In genomic region chr5:9431496-9432258, GRCh38 we compare ENCODE assay signal across 16 cellular contexts.
DNase-seq lines count a peak whose midpoint lies in the region; ATAC-seq, FAIRE-seq and TF ChIP-seq lines count a peak whose summit lies in the region.
"Had no signal": no experiment of that assay in that cellular context is flagged by ENCODE, and none has a peak within 500 bp of the region (broad histone marks: within the 10 kb centered on the region; RNA-seq: fewer than 3 reads in every experiment).

No MANE protein-coding gene starts in this region.

- H3K4me3 Mint-ChIP-seq in activated CD4-positive, alpha-beta T cell treated with anti-CD3 and anti-CD28 coated beads, Interleukin-2, amount 10 ng/mL, durations not matched to agents 7 days and 5 days: no peak overlapping the region
- H3K4me3 Mint-ChIP-seq: activated naive CD4-positive, alpha-beta T cell treated with anti-CD3 and anti-CD28 coated beads, Interleukin-2, amount 10 ng/mL, durations not matched to agents 7 days and 5 days; effector memory CD8-positive, alpha-beta T cell; naive thymus-derived CD8-positive, alpha-beta T cell had no signal

- peak overlapping the region in 2 of 4 donors; percentile 24 to 50 for H3K27ac ChIP-seq in pancreas
- H3K27ac ChIP-seq: C4-2B had no signal

- no peaks in the 10 kb centered on the region for H3K27me3 Mint-ChIP-seq in activated CD4-positive, alpha-beta T cell treated with anti-CD3 and anti-CD28 coated beads, Interleukin-2, amount 10 ng/mL, durations not matched to agents 7 days and 5 days
- H3K27me3 Mint-ChIP-seq: activated naive CD4-positive, alpha-beta T cell treated with anti-CD3 and anti-CD28 coated beads, Interleukin-2, amount 10 ng/mL, durations not matched to agents 7 days and 5 days; effector memory CD8-positive, alpha-beta T cell had no signal

- no peaks in the 10 kb centered on the region for H3K9me3 Mint-ChIP-seq in activated CD4-positive, alpha-beta T cell treated with anti-CD3 and anti-CD28 coated beads, Interleukin-2, amount 10 ng/mL, durations not matched to agents 7 days and 5 days
- H3K9me3 Mint-ChIP-seq: activated naive CD4-positive, alpha-beta T cell treated with anti-CD3 and anti-CD28 coated beads, Interleukin-2, amount 10 ng/mL, durations not matched to agents 7 days and 5 days had no signal

- POLR2A ChIA-PET in activated CD4-positive, alpha-beta T cell treated with anti-CD3 and anti-CD28 coated beads, Interleukin-2, amount 10 ng/mL, durations not matched to agents 7 days and 5 days (lab: Charles Lee): no interaction called here

- peak; percentile 61 for ATAC-seq in SK-N-SH treated with all-trans-retinoic acid at 6 μM for 48 hours
- peak; percentile 35 to 78 (median 72) for ATAC-seq in pancreas
- ATAC-seq in GM18867 (IDR thresholded peaks at IDR 0.05; ENCODE audit: unreplicated experiment): no peak
- ATAC-seq: effector memory CD8-positive, alpha-beta T cell; naive thymus-derived CD8-positive, alpha-beta T cell had no signal

- no peaks in the 10 kb centered on the region for H3K36me3 Mint-ChIP-seq in activated CD4-positive, alpha-beta T cell treated with anti-CD3 and anti-CD28 coated beads, Interleukin-2, amount 10 ng/mL, durations not matched to agents 7 days and 5 days (ENCODE audit: low read depth)
- H3K36me3 Mint-ChIP-seq: activated naive CD4-positive, alpha-beta T cell treated with anti-CD3 and anti-CD28 coated beads, Interleukin-2, amount 10 ng/mL, durations not matched to agents 7 days and 5 days; naive thymus-derived CD8-positive, alpha-beta T cell had no signal

- FAIRE-seq in pancreas (lab: Jason Lieb, UNC): no peak

- H3K4me1 Mint-ChIP-seq in activated CD4-positive, alpha-beta T cell treated with anti-CD3 and anti-CD28 coated beads, Interleukin-2, amount 10 ng/mL, durations not matched to agents 7 days and 5 days: no peaks in the 10 kb centered on the region
- H3K4me1 Mint-ChIP-seq: activated naive CD4-positive, alpha-beta T cell treated with anti-CD3 and anti-CD28 coated beads, Interleukin-2, amount 10 ng/mL, durations not matched to agents 7 days and 5 days; naive thymus-derived CD8-positive, alpha-beta T cell had no signal

- H3K4me3 ChIP-seq in H7 (ENCODE audit: insufficient read depth, low read depth, low read length) (no peak overlapping the region), fibroblast of villous mesenchyme (ENCODE audit: low read depth, low read length) (no peak overlapping the region), pancreas (no peak overlapping the region)
- H3K4me3 ChIP-seq: HAP-1 had no signal

- DNase-seq in H7: peak; percentile 18
- peak; percentile 94 for DNase-seq in fibroblast of villous mesenchyme (ENCODE audit: low read depth)
- no peak for DNase-seq in pancreas
- DNase-seq in activated CD4-positive, alpha-beta T cell treated with anti-CD3 and anti-CD28 coated beads, Interleukin-2, amount 10 ng/mL, durations not matched to agents 7 days and 5 days: no peak
- DNase-seq in HK-2 (ENCODE audit: unreplicated experiment): no peak
- DNase-seq in activated naive CD4-positive, alpha-beta T cell (lab: John Stamatoyannopoulos, UW): no peak
- DNase-seq: activated CD4-positive, alpha-beta T cell treated with anti-CD3 and anti-CD28 coated beads for 48 hours; activated naive CD4-positive, alpha-beta T cell treated with anti-CD3 and anti-CD28 coated beads, Interleukin-2, amount 10 ng/mL, durations not matched to agents 7 days and 5 days; effector memory CD8-positive, alpha-beta T cell; naive thymus-derived CD8-positive, alpha-beta T cell; NCI-H446 treated with DMSO at 0.1 percent for 48 hours; stimulated activated CD4-positive, alpha-beta T cell treated with anti-CD3 and anti-CD28 coated beads, Interleukin-4, amount 100 ng/mL, for 1 hour had no signal

- 21 to 27% methylated on average over 9 of the region's 9 CpGs for WGBS in pancreas, 2 donors

- intact Hi-C loops in pancreas (cut with DNase I): no loop called here

- no peaks in the 10 kb centered on the region for H3K27me3 ChIP-seq in H7 (ENCODE audit: control insufficient read depth, insufficient read depth, low read length)
- H3K27me3 ChIP-seq in pancreas: no peaks in the 10 kb centered on the region

- H3K9me3 ChIP-seq in pancreas: no peaks in the 10 kb centered on the region
- H3K9me3 ChIP-seq: HAP-1 had no signal

- no peak overlapping the region for H3K27ac Mint-ChIP-seq in activated CD4-positive, alpha-beta T cell treated with anti-CD3 and anti-CD28 coated beads, Interleukin-2, amount 10 ng/mL, durations not matched to agents 7 days and 5 days
- H3K27ac Mint-ChIP-seq: activated naive CD4-positive, alpha-beta T cell treated with anti-CD3 and anti-CD28 coated beads, Interleukin-2, amount 10 ng/mL, durations not matched to agents 7 days and 5 days; effector memory CD8-positive, alpha-beta T cell; naive thymus-derived CD8-positive, alpha-beta T cell had no signal

- TF ChIP-seq CTCF in fibroblast of villous mesenchyme (IDR thresholded peaks at IDR 0.05; ENCODE audit: insufficient read depth, low read depth, low read length) (no peak), pancreas (IDR thresholded peaks at IDR 0.05) (no peak)

- H3K4me1 ChIP-seq in pancreas: peaks cover 0 to 14% (median 4%) of the 10 kb centered on the region in 3 donors
- H3K4me1 ChIP-seq: HAP-1 had no signal

- H3K36me3 ChIP-seq in H7 (replicated peaks; ENCODE audit: control insufficient read depth, insufficient read depth, low read length) (no peaks in the 10 kb centered on the region), pancreas (no peaks in the 10 kb centered on the region)
- H3K36me3 ChIP-seq: HAP-1 had no signal

- CTCF ChIA-PET in activated CD4-positive, alpha-beta T cell treated with anti-CD3 and anti-CD28 coated beads, Interleukin-2, amount 10 ng/mL, durations not matched to agents 7 days and 5 days (lab: Charles Lee): interaction anchor here (1.6 kb wide), 1 partner anchor 8 kb away, joined by 3 read pairs; no protein-coding TSS in a partner anchor

TF ChIP-seq in SK-N-SH treated with all-trans-retinoic acid at 6 μM for 48 hours, 23 proteins besides CTCF, POLR2A, EP300 and RAD21:
- TF ChIP-seq ZFP3 (CRISPR knock-in tag; IDR thresholded peaks at IDR 0.05): no peak
- TF ChIP-seq ISL1 (CRISPR knock-in tag; IDR thresholded peaks at IDR 0.05): peak; percentile 65

Comparison
In these comparisons a context has a peak if more than half of its experiments do, and no peak if none do; other contexts are left out.
1. DNase-seq: peak in H7 (single experiment) and fibroblast of villous mesenchyme (single experiment); none in pancreas (0 of 6), activated CD4-positive, alpha-beta T cell treated with anti-CD3 and anti-CD28 coated beads, Interleukin-2, amount 10 ng/mL, durations not matched to agents 7 days and 5 days (single experiment), HK-2 (single experiment) and activated naive CD4-positive, alpha-beta T cell (0 of 4).